In the genomic region with DNA sequence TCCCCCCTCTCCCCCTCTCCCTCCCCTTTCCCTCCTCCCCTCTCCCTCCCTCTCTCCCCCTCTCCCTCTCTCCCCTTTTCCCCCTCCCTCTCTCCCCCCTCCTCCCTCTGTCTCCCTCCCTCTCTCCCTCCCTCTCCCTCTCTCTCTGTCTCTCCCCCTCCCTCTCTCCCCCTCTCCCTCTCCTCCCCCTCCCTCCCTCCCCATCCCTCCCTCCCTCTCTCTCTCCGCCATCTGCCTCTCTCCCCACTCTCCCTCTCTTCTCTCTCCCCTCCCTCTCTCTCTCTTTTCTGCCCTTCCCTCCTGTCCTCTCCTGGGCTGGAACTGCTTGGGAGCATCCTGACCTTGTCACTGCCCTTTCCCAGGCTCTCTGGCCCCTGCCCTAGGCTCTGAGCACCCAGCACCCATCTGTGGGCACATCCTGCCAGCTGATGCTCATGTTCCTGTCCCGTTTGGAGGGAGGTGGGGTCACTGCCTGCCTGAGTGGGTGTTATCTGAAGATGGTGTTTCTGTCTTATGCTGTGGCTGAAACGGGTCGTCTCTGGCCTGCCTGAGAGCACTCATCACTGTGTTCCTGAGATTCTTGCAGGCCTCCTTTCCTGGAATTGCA, we compare ENCODE assay signal across 2 cellular contexts.
A peak's percentile ranks its signal among the peaks of the same experiment; 100 is the strongest.
TF ChIP-seq lines count a peak whose summit lies in the region.

No MANE protein-coding gene starts in this region.

TF ChIP-seq in HEK293, 187 proteins besides CTCF, POLR2A, EP300 and RAD21:
- TF ChIP-seq, protein P1, sequence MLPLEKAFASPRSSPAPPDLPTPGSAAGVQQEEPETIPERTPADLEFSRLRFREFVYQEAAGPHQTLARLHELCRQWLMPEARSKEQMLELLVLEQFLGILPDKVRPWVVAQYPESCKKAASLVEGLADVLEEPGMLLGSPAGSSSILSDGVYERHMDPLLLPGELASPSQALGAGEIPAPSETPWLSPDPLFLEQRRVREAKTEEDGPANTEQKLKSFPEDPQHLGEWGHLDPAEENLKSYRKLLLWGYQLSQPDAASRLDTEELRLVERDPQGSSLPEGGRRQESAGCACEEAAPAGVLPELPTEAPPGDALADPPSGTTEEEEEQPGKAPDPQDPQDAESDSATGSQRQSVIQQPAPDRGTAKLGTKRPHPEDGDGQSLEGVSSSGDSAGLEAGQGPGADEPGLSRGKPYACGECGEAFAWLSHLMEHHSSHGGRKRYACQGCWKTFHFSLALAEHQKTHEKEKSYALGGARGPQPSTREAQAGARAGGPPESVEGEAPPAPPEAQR (tag by site-specific recombination; IDR thresholded peaks at IDR 0.05) = no peak
- TF ChIP-seq, protein P2, sequence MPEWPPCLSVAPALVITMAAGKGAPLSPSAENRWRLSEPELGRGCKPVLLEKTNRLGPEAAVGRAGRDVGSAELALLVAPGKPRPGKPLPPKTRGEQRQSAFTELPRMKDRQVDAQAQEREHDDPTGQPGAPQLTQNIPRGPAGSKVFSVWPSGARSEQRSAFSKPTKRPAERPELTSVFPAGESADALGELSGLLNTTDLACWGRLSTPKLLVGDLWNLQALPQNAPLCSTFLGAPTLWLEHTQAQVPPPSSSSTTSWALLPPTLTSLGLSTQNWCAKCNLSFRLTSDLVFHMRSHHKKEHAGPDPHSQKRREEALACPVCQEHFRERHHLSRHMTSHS (tag by site-specific recombination; IDR thresholded peaks at IDR 0.05) = no peak
- no peak for TF ChIP-seq ZNF658 (tag by site-specific recombination; IDR thresholded peaks at IDR 0.05)
- TF ChIP-seq ZNF600 (tag by site-specific recombination; IDR thresholded peaks at IDR 0.05) = peak; percentile 78
- peak; percentile 86 for TF ChIP-seq ZNF596 (tag by site-specific recombination; IDR thresholded peaks at IDR 0.05)
- TF ChIP-seq, protein P3, sequence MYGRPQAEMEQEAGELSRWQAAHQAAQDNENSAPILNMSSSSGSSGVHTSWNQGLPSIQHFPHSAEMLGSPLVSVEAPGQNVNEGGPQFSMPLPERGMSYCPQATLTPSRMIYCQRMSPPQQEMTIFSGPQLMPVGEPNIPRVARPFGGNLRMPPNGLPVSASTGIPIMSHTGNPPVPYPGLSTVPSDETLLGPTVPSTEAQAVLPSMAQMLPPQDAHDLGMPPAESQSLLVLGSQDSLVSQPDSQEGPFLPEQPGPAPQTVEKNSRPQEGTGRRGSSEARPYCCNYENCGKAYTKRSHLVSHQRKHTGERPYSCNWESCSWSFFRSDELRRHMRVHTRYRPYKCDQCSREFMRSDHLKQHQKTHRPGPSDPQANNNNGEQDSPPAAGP (tag by site-specific recombination; IDR thresholded peaks at IDR 0.05) = peak; percentile 65
- TF ChIP-seq ZNF169 (tag by site-specific recombination; IDR thresholded peaks at IDR 0.05) = peak; percentile 22; the same call in 1 of the 2 replicates
TF ChIP-seq in HEK293: peak in this region for 4.

TF ChIP-seq in K562, 482 proteins besides CTCF, POLR2A, EP300 and RAD21:
- no peak for TF ChIP-seq ZNF551 (CRISPR knock-in tag; IDR thresholded peaks at IDR 0.05)
- TF ChIP-seq, protein P4, sequence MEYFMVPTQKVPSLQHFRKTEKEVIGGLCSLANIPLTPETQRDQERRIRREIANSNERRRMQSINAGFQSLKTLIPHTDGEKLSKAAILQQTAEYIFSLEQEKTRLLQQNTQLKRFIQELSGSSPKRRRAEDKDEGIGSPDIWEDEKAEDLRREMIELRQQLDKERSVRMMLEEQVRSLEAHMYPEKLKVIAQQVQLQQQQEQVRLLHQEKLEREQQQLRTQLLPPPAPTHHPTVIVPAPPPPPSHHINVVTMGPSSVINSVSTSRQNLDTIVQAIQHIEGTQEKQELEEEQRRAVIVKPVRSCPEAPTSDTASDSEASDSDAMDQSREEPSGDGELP (CRISPR knock-in tag; IDR thresholded peaks at IDR 0.05; ENCODE audit: borderline replicate concordance) = peak; percentile 13; the same call in 1 of the 2 replicates
